Comparison of ENCODE assay signal across 1 cellular context in genomic region chr4:76272091-76272490, GRCh38.
TF ChIP-seq lines count a peak whose summit lies in the region.

No MANE protein-coding gene starts in this region.

TF ChIP-seq in HepG2, 621 proteins besides CTCF, POLR2A, EP300 and RAD21 (continued from another document):
- no peak for TF ChIP-seq CAMTA2 (CRISPR knock-in tag; IDR thresholded peaks at IDR 0.05; ENCODE audit: borderline replicate concordance)
- peak; percentile 13; the same call in 1 of the 2 replicates for TF ChIP-seq SALL1 (CRISPR knock-in tag; IDR thresholded peaks at IDR 0.05)
- TF ChIP-seq HOMEZ (CRISPR knock-in tag; IDR thresholded peaks at IDR 0.05; ENCODE audit: low read depth) = 0 out of 2 replicates have a peak, but pooled peaks have one; percentile 26
- peak; percentile 35; the same call in 1 of the 2 replicates for TF ChIP-seq FOXP4 (CRISPR knock-in tag; IDR thresholded peaks at IDR 0.05)
- peak; percentile 86; the same call in 1 of the 2 replicates for TF ChIP-seq HMG20A (CRISPR knock-in tag; IDR thresholded peaks at IDR 0.05; ENCODE audit: borderline replicate concordance)
- no peak for TF ChIP-seq RAD51 (IDR thresholded peaks at IDR 0.05; ENCODE audit: borderline replicate concordance)
- peak; percentile 53; the same call in 1 of the 2 replicates for TF ChIP-seq ZNF609 (CRISPR knock-in tag; IDR thresholded peaks at IDR 0.05; ENCODE audit: borderline replicate concordance)
- no peak for TF ChIP-seq ZNF780A (CRISPR knock-in tag; IDR thresholded peaks at IDR 0.05)
- TF ChIP-seq MAFG (CRISPR knock-in tag; IDR thresholded peaks at IDR 0.05) = no peak
- TF ChIP-seq ETS1 (CRISPR knock-in tag; IDR thresholded peaks at IDR 0.05) = no peak
- TF ChIP-seq NCOA2 (CRISPR knock-in tag; IDR thresholded peaks at IDR 0.05) = peak; percentile 38; the same call in 1 of the 2 replicates
- TF ChIP-seq PAXIP1 (CRISPR knock-in tag; conservative IDR thresholded peaks at IDR 0.05) = peak; percentile 75
- peak; percentile 44; the same call in 1 of the 2 replicates for TF ChIP-seq FOXK1 (CRISPR knock-in tag; IDR thresholded peaks at IDR 0.05; ENCODE audit: borderline replicate concordance, low read depth)
- TF ChIP-seq AHDC1 (CRISPR knock-in tag; IDR thresholded peaks at IDR 0.05; ENCODE audit: borderline replicate concordance) = peak; percentile 80; the same call in 1 of the 2 replicates
- TF ChIP-seq KDM6A (CRISPR knock-in tag; IDR thresholded peaks at IDR 0.05; ENCODE audit: low read depth) = 0 out of 2 replicates have a peak, but pooled peaks have one; percentile 51
- TF ChIP-seq SMARCC2 (IDR thresholded peaks at IDR 0.05) = no peak
- TF ChIP-seq ZNF383 (CRISPR knock-in tag; IDR thresholded peaks at IDR 0.05; ENCODE audit: borderline replicate concordance) = no peak
- no peak for TF ChIP-seq NONO (IDR thresholded peaks at IDR 0.05)
- TF ChIP-seq NONO (CRISPR knock-in tag; conservative IDR thresholded peaks at IDR 0.05) = no peak
- TF ChIP-seq SOX6 (IDR thresholded peaks at IDR 0.05) = no peak
- TF ChIP-seq SOX6 (CRISPR knock-in tag; IDR thresholded peaks at IDR 0.05) = peak; percentile 42; the same call in 1 of the 2 replicates
- TF ChIP-seq ZNF652 (CRISPR knock-in tag; IDR thresholded peaks at IDR 0.05; ENCODE audit: borderline replicate concordance, low read depth) = no peak
- peak; percentile 44 for TF ChIP-seq NR2F6 (IDR thresholded peaks at IDR 0.05)
- TF ChIP-seq NR2F6 (CRISPR knock-in tag; IDR thresholded peaks at IDR 0.05) = no peak
- TF ChIP-seq ZNF274 (CRISPR knock-in tag; IDR thresholded peaks at IDR 0.05) = no peak
- no peak for TF ChIP-seq ARHGAP35 (CRISPR knock-in tag; IDR thresholded peaks at IDR 0.05; ENCODE audit: borderline replicate concordance)
- TF ChIP-seq ZNF276 (CRISPR knock-in tag; IDR thresholded peaks at IDR 0.05; ENCODE audit: low read depth) = no peak
- TF ChIP-seq NPAS2 (CRISPR knock-in tag; IDR thresholded peaks at IDR 0.05; ENCODE audit: borderline replicate concordance) = no peak
- peak; percentile 70; the same call in 1 of the 2 replicates for TF ChIP-seq HHEX (CRISPR knock-in tag; IDR thresholded peaks at IDR 0.05)
- no peak for TF ChIP-seq U2AF2 (IDR thresholded peaks at IDR 0.05; ENCODE audit: low read depth, low read length)
- no peak for TF ChIP-seq RFX3 (CRISPR knock-in tag; IDR thresholded peaks at IDR 0.05)
- no peak for TF ChIP-seq ZKSCAN8 (CRISPR knock-in tag; IDR thresholded peaks at IDR 0.05; ENCODE audit: borderline replicate concordance)
- no peak for TF ChIP-seq ZSCAN21 (CRISPR knock-in tag; IDR thresholded peaks at IDR 0.05; ENCODE audit: borderline replicate concordance)
- no peak for TF ChIP-seq ZNF317 (CRISPR knock-in tag; IDR thresholded peaks at IDR 0.05)
- TF ChIP-seq REXO4 (CRISPR knock-in tag; IDR thresholded peaks at IDR 0.05; ENCODE audit: borderline replicate concordance) = no peak
- no peak for TF ChIP-seq ZNF605 (CRISPR knock-in tag; IDR thresholded peaks at IDR 0.05)
